10 cellular contexts compared by ENCODE assay signal in genomic region chr5:177371705-177372533, GRCh38. TPM values are rescaled to one million over a fixed set of nuclear protein-coding genes. Genes with fewer than 3 reads are reported as not detected.
A peak's percentile ranks its signal among the peaks of the same experiment; 100 is the strongest.
DNase-seq lines count a peak whose midpoint lies in the region; ATAC-seq and TF ChIP-seq lines count a peak whose summit lies in the region.
"Had no signal": no experiment of that assay in that cellular context is flagged by ENCODE, and none has a peak within 500 bp of the region (broad histone marks: within the 10 kb centered on the region; RNA-seq: fewer than 3 reads in every experiment).

No MANE protein-coding gene starts in this region.

- no peak overlapping the region; the same call in 1 of the 2 replicates for H3K4me3 ChIP-seq in iPS-20b (ENCODE audit: low read length)

- no peak overlapping the region for H3K27ac ChIP-seq in iPS-20b (ENCODE audit: low read length)

- peak overlapping the region; percentile 76 for H3K27ac Mint-ChIP-seq in activated CD4-positive, alpha-beta T cell treated with anti-CD3 and anti-CD28 coated beads for 36 hours
- no peak overlapping the region for H3K27ac Mint-ChIP-seq in activated T-cell treated with anti-CD3 and anti-CD28 coated beads, Interleukin-2, amount 50 U/mL, for 72 hours
- peak overlapping the region in 1 of 2 donors; percentile 42 for H3K27ac Mint-ChIP-seq in stimulated activated naive CD8-positive, alpha-beta T cell treated with anti-CD3 and anti-CD28 coated beads, Interleukin-15, amount 100 ng/mL, for 72 hours

- no peaks in the 10 kb centered on the region for H3K9me3 ChIP-seq in iPS-20b (ENCODE audit: insufficient read depth, low read depth, low read length)
- H3K9me3 ChIP-seq: HAP-1 had no signal

- peaks cover 17% of the 10 kb centered on the region for H3K27me3 ChIP-seq in iPS-20b (ENCODE audit: insufficient read depth, low read length)

- H3K36me3 Mint-ChIP-seq in activated CD4-positive, alpha-beta T cell treated with anti-CD3 and anti-CD28 coated beads for 36 hours (ENCODE audit: low read depth) = peaks cover 29% of the 10 kb centered on the region
- peaks cover 5 to 6% of the 10 kb centered on the region in 2 donors for H3K36me3 Mint-ChIP-seq in activated T-cell treated with anti-CD3 and anti-CD28 coated beads, Interleukin-2, amount 50 U/mL, for 72 hours (ENCODE audit: insufficient read depth in 2 of 2)

- H3K9ac ChIP-seq in iPS-20b (ENCODE audit: low read depth, low read length) = peak overlapping the region; percentile 81; the same call in 1 of the 2 replicates

- no peaks in the 10 kb centered on the region for H3K9me3 Mint-ChIP-seq in activated CD4-positive, alpha-beta T cell treated with anti-CD3 and anti-CD28 coated beads for 36 hours (ENCODE audit: low read depth)
- no peaks in the 10 kb centered on the region for H3K9me3 Mint-ChIP-seq in activated T-cell treated with anti-CD3 and anti-CD28 coated beads, Interleukin-2, amount 50 U/mL, for 72 hours
- no peaks in the 10 kb centered on the region for H3K9me3 Mint-ChIP-seq in stimulated activated naive CD8-positive, alpha-beta T cell treated with anti-CD3 and anti-CD28 coated beads, Interleukin-15, amount 100 ng/mL, for 72 hours
- H3K9me3 Mint-ChIP-seq: memory B cell had no signal

- peak overlapping the region; percentile 57 for H3K4me3 Mint-ChIP-seq in activated CD4-positive, alpha-beta T cell treated with anti-CD3 and anti-CD28 coated beads for 36 hours
- peak overlapping the region; percentile 39 to 75 for H3K4me3 Mint-ChIP-seq in activated T-cell treated with anti-CD3 and anti-CD28 coated beads, Interleukin-2, amount 50 U/mL, for 72 hours
- peak overlapping the region; percentile 64 to 80 for H3K4me3 Mint-ChIP-seq in stimulated activated naive CD8-positive, alpha-beta T cell treated with anti-CD3 and anti-CD28 coated beads, Interleukin-15, amount 100 ng/mL, for 72 hours
- H3K4me3 Mint-ChIP-seq: memory B cell had no signal

- H3K4me1 ChIP-seq in iPS-20b (ENCODE audit: insufficient read depth, low read length) = peaks cover 11% of the 10 kb centered on the region; the same call in 1 of the 2 replicates

- H3K36me3 ChIP-seq in iPS-20b (ENCODE audit: insufficient read depth, low read depth, low read length) = no peaks in the 10 kb centered on the region
- H3K36me3 ChIP-seq: HAP-1 had no signal

- peaks cover 67% of the 10 kb centered on the region for H3K4me1 Mint-ChIP-seq in activated CD4-positive, alpha-beta T cell treated with anti-CD3 and anti-CD28 coated beads for 36 hours
- peaks cover 55% of the 10 kb centered on the region for H3K4me1 Mint-ChIP-seq in activated T-cell treated with anti-CD3 and anti-CD28 coated beads, Interleukin-2, amount 50 U/mL, for 72 hours (ENCODE audit: low read depth)
- peaks cover 72% of the 10 kb centered on the region for H3K4me1 Mint-ChIP-seq in stimulated activated naive CD8-positive, alpha-beta T cell treated with anti-CD3 and anti-CD28 coated beads, Interleukin-15, amount 100 ng/mL, for 72 hours

- intact Hi-C loops in activated CD4-positive, alpha-beta T cell treated with anti-CD3 and anti-CD28 coated beads for 36 hours (cut with DNase I, micrococcal nuclease) = no loop called here

- POLR2A ChIA-PET in activated CD4-positive, alpha-beta T cell treated with anti-CD3 and anti-CD28 coated beads for 36 hours (lab: Charles Lee) = interaction anchor here (0.6 to 0.7 kb wide), 3 partner anchors 11 to 126 kb away, joined by 3 read pairs; no protein-coding TSS in a partner anchor
- POLR2A ChIA-PET in HEK293T (lab: Yijun Ruan, JAX) = interaction anchor here (1.8 to 4.8 kb wide), 3 partner anchors 11 to 30 kb away, joined by 4 to 22 read pairs (median 5); partner anchors contain the start of gene LMAN2

- ATAC-seq in activated CD4-positive, alpha-beta T cell treated with anti-CD3 and anti-CD28 coated beads for 36 hours = peak; percentile 67
- peak; percentile 64 to 80 for ATAC-seq in activated T-cell treated with anti-CD3 and anti-CD28 coated beads, Interleukin-2, amount 50 U/mL, for 72 hours (replicated peaks in 1 of 2)
- ATAC-seq in stimulated activated naive CD8-positive, alpha-beta T cell treated with anti-CD3 and anti-CD28 coated beads, Interleukin-15, amount 100 ng/mL, for 72 hours = peak; percentile 75

- H3K27me3 Mint-ChIP-seq in activated CD4-positive, alpha-beta T cell treated with anti-CD3 and anti-CD28 coated beads for 36 hours = no peaks in the 10 kb centered on the region
- H3K27me3 Mint-ChIP-seq in activated T-cell treated with anti-CD3 and anti-CD28 coated beads, Interleukin-2, amount 50 U/mL, for 72 hours (ENCODE audit: low read depth) = no peaks in the 10 kb centered on the region
- H3K27me3 Mint-ChIP-seq in stimulated activated naive CD8-positive, alpha-beta T cell treated with anti-CD3 and anti-CD28 coated beads, Interleukin-15, amount 100 ng/mL, for 72 hours = no peaks in the 10 kb centered on the region
- H3K27me3 Mint-ChIP-seq: memory B cell had no signal

- CTCF ChIA-PET in activated CD4-positive, alpha-beta T cell treated with anti-CD3 and anti-CD28 coated beads for 36 hours (lab: Charles Lee) = interaction anchor here (0.6 to 7.3 kb wide), 17 partner anchors 10 to 258 kb away, joined by 3 to 65 read pairs (median 4); partner anchors contain the start of genes LMAN2, PDLIM7, RGS14 and SLC34A1
- CTCF ChIA-PET in HEK293T (lab: Yijun Ruan, JAX) = interaction anchor here (1.0 to 3.9 kb wide), 6 partner anchors 7 to 85 kb away, joined by 3 to 23 read pairs (median 4); no protein-coding TSS in a partner anchor

- peak; percentile 57 for DNase-seq in activated CD4-positive, alpha-beta T cell treated with anti-CD3 and anti-CD28 coated beads for 36 hours
- DNase-seq in activated CD4-positive, alpha-beta T cell treated with anti-CD3 and anti-CD28 coated beads for 1 hour = no peak
- DNase-seq in activated T-cell treated with anti-CD3 and anti-CD28 coated beads, Interleukin-2, amount 50 U/mL, for 72 hours = peak; percentile 31 to 40
- DNase-seq in stimulated activated naive CD8-positive, alpha-beta T cell treated with anti-CD3 and anti-CD28 coated beads, Interleukin-15, amount 100 ng/mL, for 72 hours = peak in 1 of 2 donors; percentile 25
- DNase-seq in hippocampal formation (lab: John Stamatoyannopoulos, UW) (no peak), HEK293T (ENCODE audit: extremely low spot score) (no peak), HCEC 1CT (no peak)

TF ChIP-seq in HEK293T, 16 proteins besides CTCF, POLR2A, EP300 and RAD21:
- no peak for TF ChIP-seq FOXM1 (IDR thresholded peaks at IDR 0.05; ENCODE audit: borderline replicate concordance)
- TF ChIP-seq SP1 (IDR thresholded peaks at IDR 0.05) = no peak
- TF ChIP-seq, protein P1, sequence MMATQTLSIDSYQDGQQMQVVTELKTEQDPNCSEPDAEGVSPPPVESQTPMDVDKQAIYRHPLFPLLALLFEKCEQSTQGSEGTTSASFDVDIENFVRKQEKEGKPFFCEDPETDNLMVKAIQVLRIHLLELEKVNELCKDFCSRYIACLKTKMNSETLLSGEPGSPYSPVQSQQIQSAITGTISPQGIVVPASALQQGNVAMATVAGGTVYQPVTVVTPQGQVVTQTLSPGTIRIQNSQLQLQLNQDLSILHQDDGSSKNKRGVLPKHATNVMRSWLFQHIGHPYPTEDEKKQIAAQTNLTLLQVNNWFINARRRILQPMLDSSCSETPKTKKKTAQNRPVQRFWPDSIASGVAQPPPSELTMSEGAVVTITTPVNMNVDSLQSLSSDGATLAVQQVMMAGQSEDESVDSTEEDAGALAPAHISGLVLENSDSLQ (IDR thresholded peaks at IDR 0.05) = no peak
- no peak for TF ChIP-seq SUZ12 (IDR thresholded peaks at IDR 0.05)
- TF ChIP-seq NFRKB (IDR thresholded peaks at IDR 0.05) = no peak
- TF ChIP-seq CTBP1 (IDR thresholded peaks at IDR 0.05; ENCODE audit: borderline replicate concordance) = no peak
- TF ChIP-seq FOXA1 (IDR thresholded peaks at IDR 0.05) = no peak
- no peak for TF ChIP-seq ZNF384 (IDR thresholded peaks at IDR 0.05)
- TF ChIP-seq TARDBP (IDR thresholded peaks at IDR 0.05) = no peak
- TF ChIP-seq ELF4 (IDR thresholded peaks at IDR 0.05) = no peak

RNA-seq across cellular contexts. Expression of gene SLC34A1, which starts 12.3 kb away (rescaled TPM):
- under 1 TPM in 1 of 2 experiments, not detected in 1; 0.14 TPM for total RNA-seq in activated CD4-positive, alpha-beta T cell treated with anti-CD3 and anti-CD28 coated beads for 36 hours
- total RNA-seq in activated T-cell treated with anti-CD3 and anti-CD28 coated beads, Interleukin-2, amount 50 U/mL, for 72 hours = under 1 TPM; 0.19 to 0.21 TPM

RNA-seq across cellular contexts. Expression of gene RGS14, which starts 14.2 kb away (rescaled TPM):
- 10 to 100 TPM; 43.8 to 62.0 TPM for total RNA-seq in activated CD4-positive, alpha-beta T cell treated with anti-CD3 and anti-CD28 coated beads for 36 hours
- 10 to 100 TPM; 41.3 to 50.8 TPM for total RNA-seq in activated T-cell treated with anti-CD3 and anti-CD28 coated beads, Interleukin-2, amount 50 U/mL, for 72 hours

RNA-seq across cellular contexts. Expression of gene LMAN2, which starts 20.5 kb away (rescaled TPM):
- 10 to 100 TPM; 74.5 to 92.1 TPM for total RNA-seq in activated CD4-positive, alpha-beta T cell treated with anti-CD3 and anti-CD28 coated beads for 36 hours
- total RNA-seq in activated T-cell treated with anti-CD3 and anti-CD28 coated beads, Interleukin-2, amount 50 U/mL, for 72 hours = 100 to 1,000 TPM; 115 to 124 TPM

RNA-seq across cellular contexts. Expression of gene PFN3, which starts 28.5 kb away (rescaled TPM):
- total RNA-seq in activated CD4-positive, alpha-beta T cell treated with anti-CD3 and anti-CD28 coated beads for 36 hours = not detected
- total RNA-seq in activated T-cell treated with anti-CD3 and anti-CD28 coated beads, Interleukin-2, amount 50 U/mL, for 72 hours = not detected

RNA-seq across cellular contexts. Expression of gene F12, which starts 37.4 kb away (rescaled TPM):
- total RNA-seq in activated CD4-positive, alpha-beta T cell treated with anti-CD3 and anti-CD28 coated beads for 36 hours = 1 to 10 TPM; 3.4 to 4.9 TPM
- 1 to 10 TPM; 6.5 to 6.7 TPM for total RNA-seq in activated T-cell treated with anti-CD3 and anti-CD28 coated beads, Interleukin-2, amount 50 U/mL, for 72 hours

Comparison
In these comparisons a context has a peak if more than half of its experiments do, and no peak if none do; other contexts are left out.
1. DNase-seq: peak in activated CD4-positive, alpha-beta T cell treated with anti-CD3 and anti-CD28 coated beads for 36 hours (single experiment) and activated T-cell treated with anti-CD3 and anti-CD28 coated beads, Interleukin-2, amount 50 U/mL, for 72 hours (2 of 2); none in activated CD4-positive, alpha-beta T cell treated with anti-CD3 and anti-CD28 coated beads for 1 hour (single experiment), hippocampal formation (0 of 2), HEK293T (single experiment) and HCEC 1CT (single experiment).
2. Peak in every context shown above with its lines, with median percentiles within 50 percentile points of each other: ATAC-seq and H3K4me3 Mint-ChIP-seq.